In the genomic region with DNA sequence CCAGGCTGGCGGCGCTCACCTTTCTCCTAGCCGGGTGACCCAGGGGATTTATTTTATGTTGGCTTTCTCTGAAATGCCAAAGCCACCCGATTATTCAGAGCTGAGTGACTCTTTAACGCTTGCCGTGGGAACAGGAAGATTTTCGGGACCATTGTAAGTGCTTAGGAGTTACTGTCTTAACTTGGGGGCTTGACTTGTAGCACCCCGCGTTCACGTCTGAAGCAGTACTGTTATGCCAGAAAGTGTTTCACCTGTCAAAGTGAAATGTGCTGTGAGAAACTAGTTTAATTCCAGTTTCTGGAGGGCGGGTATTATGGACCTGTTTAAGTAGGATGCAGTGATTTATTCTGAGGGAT, we compare ENCODE assay signal across 8 cellular contexts. TPM values are rescaled to one million over a fixed set of nuclear protein-coding genes. Genes with fewer than 3 reads are reported as not detected.
DNase-seq lines count a peak whose midpoint lies in the region; ATAC-seq, FAIRE-seq and TF ChIP-seq lines count a peak whose summit lies in the region.

No MANE protein-coding gene starts in this region.

- no peaks in the 10 kb centered on the region for H3K27me3 ChIP-seq in HUES48 (ENCODE audit: control insufficient read depth, insufficient read depth, low read length)
- no peaks in the 10 kb centered on the region for H3K27me3 ChIP-seq in bronchial epithelial cell (ENCODE audit: control insufficient read depth, insufficient read depth, low read length)

- no peak for FAIRE-seq in bronchial epithelial cell (lab: Jason Lieb, UNC)

- peak; percentile 41 for DNase-seq in GM12865 (ENCODE audit: low read depth)
- no peak for DNase-seq in bronchial epithelial cell (ENCODE audit: low read depth)
- DNase-seq in mucosa of descending colon = no peak
- DNase-seq in left lobe of liver (ENCODE audit: low spot score) = no peak
- DNase-seq in NCI-H82 treated with DMSO at 0.1 percent for 48 hours (lab: John Stamatoyannopoulos, UW; ENCODE audit: unreplicated experiment) = no peak
- no peak for DNase-seq in omental fat pad (ENCODE audit: low spot score)

- peak overlapping the region; percentile 97 for H3K27ac ChIP-seq in HUES48 (ENCODE audit: low read depth, low read length)

- peaks cover 7% of the 10 kb centered on the region for H3K4me1 ChIP-seq in HUES48 (ENCODE audit: control insufficient read depth, insufficient read depth, low read length)
- peaks cover 16% of the 10 kb centered on the region for H3K4me1 ChIP-seq in mucosa of descending colon (ENCODE audit: low read depth)

- ATAC-seq in mucosa of descending colon (no peak), left lobe of liver (no peak), GM19351 (IDR thresholded peaks at IDR 0.05; ENCODE audit: unreplicated experiment) (no peak), omental fat pad (ENCODE audit: low FRiP score) (no peak)

- peaks cover 42% of the 10 kb centered on the region for H3K36me3 ChIP-seq in HUES48 (ENCODE audit: control insufficient read depth, insufficient read depth, low read length)
- peaks cover 4% of the 10 kb centered on the region for H3K36me3 ChIP-seq in bronchial epithelial cell (ENCODE audit: control insufficient read depth, insufficient read depth, low read length)
- no peaks in the 10 kb centered on the region for H3K36me3 ChIP-seq in mucosa of descending colon (ENCODE audit: low read depth)

- intact Hi-C loops in mucosa of descending colon (cut with DNase I, micrococcal nuclease) = no loop called here

- TF ChIP-seq CTCF in GM12865 (IDR thresholded peaks at IDR 0.05; ENCODE audit: insufficient read depth, low read depth, low read length, missing control alignments) (no peak), bronchial epithelial cell (IDR thresholded peaks at IDR 0.05; ENCODE audit: insufficient read depth, low read length, severe bottlenecking) (no peak), mucosa of descending colon (IDR thresholded peaks at IDR 0.05) (no peak), omental fat pad (IDR thresholded peaks at IDR 0.05) (no peak)

- H3K9ac ChIP-seq in HUES48 (ENCODE audit: low read depth, low read length) = peak overlapping the region; percentile 74; the same call in 1 of the 2 replicates

- H3K9me3 ChIP-seq in HUES48 (ENCODE audit: control insufficient read depth, insufficient read depth, low read length) (no peaks in the 10 kb centered on the region), mucosa of descending colon (no peaks in the 10 kb centered on the region)

- peak overlapping the region; percentile 73 for H3K4me3 ChIP-seq in GM12865 (ENCODE audit: low read depth, low read length)
- H3K4me3 ChIP-seq in HUES48 (ENCODE audit: low read depth, low read length) = peak overlapping the region; percentile 92
- peak overlapping the region; percentile 81 for H3K4me3 ChIP-seq in bronchial epithelial cell (ENCODE audit: low read depth, low read length)
- peak overlapping the region; percentile 78 for H3K4me3 ChIP-seq in mucosa of descending colon

RNA-seq across cellular contexts. Expression of a gene that starts 0.2 kb away (rescaled TPM):
- total RNA-seq in bronchial epithelial cell = 11.3 and 14.7 TPM in 2 replicates
- 10 to 100 TPM; 29.0 to 35.0 (median 33.2) TPM for total RNA-seq in mucosa of descending colon
- 8.1 TPM for total RNA-seq in left lobe of liver
- total RNA-seq in omental fat pad = 10 to 100 TPM in 2 of 4 donors, 1 to 10 TPM in 2; 5.7 to 18.5 (median 9.2) TPM

RNA-seq across cellular contexts. Expression of a gene that starts 0.6 kb away (rescaled TPM):
- total RNA-seq in bronchial epithelial cell (15.8 and 17.2 TPM in 2 replicates), mucosa of descending colon (10 to 100 TPM; 16.9 to 42.6 (median 17.1) TPM), left lobe of liver (10.4 TPM), omental fat pad (10 to 100 TPM; 18.0 to 29.6 (median 24.3) TPM)

RNA-seq across cellular contexts. Expression of a gene that starts 21.6 kb away (rescaled TPM):
- 11.6 and 14.5 TPM in 2 replicates for total RNA-seq in bronchial epithelial cell
- total RNA-seq in mucosa of descending colon = 10 to 100 TPM; 15.3 to 19.5 (median 18.6) TPM
- total RNA-seq in left lobe of liver = 5.0 TPM
- 1 to 10 TPM; 6.9 to 8.2 (median 7.7) TPM for total RNA-seq in omental fat pad

RNA-seq across cellular contexts. Expression of a gene that starts 21.7 kb away (rescaled TPM):
- 7.9 and 20.7 TPM in 2 replicates for total RNA-seq in bronchial epithelial cell
- total RNA-seq in mucosa of descending colon = 10 to 100 TPM; 22.2 to 23.6 (median 22.4) TPM
- total RNA-seq in left lobe of liver = 8.8 TPM
- 10 to 100 TPM; 12.0 to 23.0 (median 18.0) TPM for total RNA-seq in omental fat pad
